In the genomic region with DNA sequence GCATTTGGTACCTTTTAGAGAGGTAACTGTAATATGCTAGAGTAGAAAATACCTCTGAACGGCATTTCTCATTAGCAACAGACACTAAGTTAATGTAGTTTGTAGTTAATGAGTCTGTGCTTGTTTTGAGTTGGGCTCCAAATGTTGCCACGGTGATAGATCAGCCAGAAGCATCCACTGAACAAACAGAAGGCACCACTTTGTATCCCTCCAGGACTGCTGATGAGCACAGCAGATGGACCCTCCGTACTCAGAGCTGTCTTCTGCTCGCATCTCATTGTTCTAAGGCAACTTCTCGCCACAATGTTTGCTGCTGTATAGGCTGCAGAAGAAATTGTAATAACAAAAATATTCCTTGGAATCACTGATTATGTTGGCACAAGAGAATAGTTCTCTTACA, we compare ENCODE assay signal across 18 cellular contexts.
"Had no signal": no experiment of that assay in that cellular context is flagged by ENCODE, and none has a peak within 500 bp of the region (broad histone marks: within the 10 kb centered on the region; RNA-seq: fewer than 3 reads in every experiment).

No MANE protein-coding gene starts in this region.

- DNase-seq: activated CD4-positive, alpha-beta T cell treated with anti-CD3 and anti-CD28 coated beads, Interleukin-2, amount 10 ng/mL, durations not matched to agents 7 days and 5 days; activated CD4-positive, CD25-positive, alpha-beta regulatory T cell treated with anti-CD3 and anti-CD28 coated beads, Interleukin-2, amount 50 U/mL, for 72 hours; activated CD8-positive, alpha-beta memory T cell treated with anti-CD3 and anti-CD28 coated beads, Interleukin-2, amount 10 ng/mL, durations not matched to agents 7 days and 5 days; activated CD8-positive, alpha-beta T cell treated with anti-CD3 and anti-CD28 coated beads for 36 hours; activated effector memory CD4-positive, alpha-beta T cell treated with anti-CD3 and anti-CD28 coated beads, Interleukin-2, amount 50 U/mL, for 16 hours; activated naive CD4-positive, alpha-beta T cell treated with anti-CD3 and anti-CD28 coated beads, Interleukin-2, amount 10 ng/mL, durations not matched to agents 7 days and 5 days; activated T-cell treated with anti-CD3 and anti-CD28 coated beads for 4 hours; erythroblast; foreskin fibroblast; kidney; left lung; pancreas; psoas muscle; right cardiac atrium; stimulated activated CD4-positive, alpha-beta T cell treated with anti-CD3 and anti-CD28 coated beads, Interleukin-4, amount 100 ng/mL, for 24 hours; stimulated activated naive CD4-positive, alpha-beta T cell treated with Interleukin-2 at 50 U/mL for 16 hours; thyroid gland; WERI-Rb-1 had no signal

- ATAC-seq: activated CD8-positive, alpha-beta memory T cell treated with anti-CD3 and anti-CD28 coated beads, Interleukin-2, amount 10 ng/mL, durations not matched to agents 7 days and 5 days; activated CD8-positive, alpha-beta T cell treated with anti-CD3 and anti-CD28 coated beads for 36 hours had no signal
